In genomic region chr3:10577521-10577920, GRCh38 we compare ENCODE assay signal across 23 cellular contexts.
"Had no signal": no experiment of that assay in that cellular context is flagged by ENCODE, and none has a peak within 500 bp of the region (broad histone marks: within the 10 kb centered on the region; RNA-seq: fewer than 3 reads in every experiment).

No MANE protein-coding gene starts in this region.

- H3K9me3 ChIP-seq: esophagus squamous epithelium, left lung, lower lobe of right lung, stomach, testis, tibial artery had no signal

- DNase-seq: dermis blood vessel endothelial cell; effector memory CD4-positive, alpha-beta T cell; erythroblast; esophagus squamous epithelium; kidney; left lung; lower lobe of right lung; mesenchymal stem cell; naive thymus-derived CD4-positive, alpha-beta T cell; stimulated activated CD4-positive, alpha-beta T cell treated with anti-CD3 and anti-CD28 coated beads, Interleukin-12 subunit alpha, Interleukin-12 subunit beta, amount 100 ng/mL, for 4 hours; stimulated activated CD4-positive, alpha-beta T cell treated with anti-CD3 and anti-CD28 coated beads, Interleukin-1b, Interleukin-23, amount 100 ng/mL, for 48 hours; stimulated activated CD4-positive, alpha-beta T cell treated with anti-CD3 and anti-CD28 coated beads, Interleukin-4, amount 100 ng/mL, for 24 hours; stimulated activated naive CD4-positive, alpha-beta T cell treated with Interleukin-2 at 50 U/mL for 16 hours; stomach; testis; tibial artery had no signal

- H3K36me3 ChIP-seq: cardiac muscle cell, esophagus squamous epithelium, left lung, lower lobe of right lung, neural progenitor cell, stomach, tibial artery had no signal

- H3K4me3 ChIP-seq: cardiac muscle cell, coronary artery, esophagus squamous epithelium, hepatocyte, left lung, lower lobe of right lung, neural progenitor cell, smooth muscle cell, stomach, testis, tibial artery had no signal

- ATAC-seq: left lung; lower lobe of right lung; naive thymus-derived CD4-positive, alpha-beta T cell; sciatic nerve; stimulated activated effector memory CD8-positive, alpha-beta T cell treated with anti-CD3 and anti-CD28 coated beads, Interleukin-12 subunit alpha, Interleukin-12 subunit beta, amount 100 ng/mL, for 72 hours had no signal

- H3K27me3 ChIP-seq: neural progenitor cell, testis had no signal

- H3K27ac ChIP-seq: cardiac muscle cell, coronary artery, esophagus squamous epithelium, hepatocyte, left lung, lower lobe of right lung, neural progenitor cell, stomach, testis, tibial artery had no signal

- H3K4me1 ChIP-seq: esophagus squamous epithelium, left lung, lower lobe of right lung, stomach had no signal
